ENCODE assay signal across 10 cellular contexts in the genomic region with DNA sequence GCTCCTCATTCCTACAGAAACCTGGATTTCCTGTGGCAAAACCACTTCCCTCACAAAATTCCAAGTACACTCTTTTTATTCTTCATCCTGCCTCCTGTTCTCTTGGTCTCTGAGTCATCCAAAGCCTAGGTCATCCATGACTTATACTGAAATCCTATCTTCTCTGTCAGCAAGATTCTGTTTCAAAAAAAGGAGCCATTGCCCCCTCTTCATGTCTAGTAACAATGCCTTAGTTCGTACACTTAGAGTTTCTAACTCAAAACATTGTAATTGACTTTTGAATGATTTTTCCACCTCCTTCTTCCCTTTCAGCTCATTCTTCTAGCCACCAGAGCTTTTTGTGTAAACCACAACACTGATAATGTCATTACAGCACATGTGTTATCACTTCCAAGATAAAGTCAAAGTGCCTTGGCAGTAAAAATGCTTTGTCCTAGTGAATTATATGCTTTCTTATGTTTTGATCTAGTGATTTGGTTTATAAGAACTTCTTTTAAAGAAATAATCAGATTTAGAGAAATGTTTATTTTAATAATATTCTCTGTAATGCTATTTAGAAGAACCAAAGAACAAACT.
A peak's percentile ranks its signal among the peaks of the same experiment; 100 is the strongest.
DNase-seq lines count a peak whose midpoint lies in the region; ATAC-seq and TF ChIP-seq lines count a peak whose summit lies in the region.
"Had no signal": no experiment of that assay in that cellular context is flagged by ENCODE, and none has a peak within 500 bp of the region (broad histone marks: within the 10 kb centered on the region; RNA-seq: fewer than 3 reads in every experiment).

No MANE protein-coding gene starts in this region.

- no peak overlapping the region for H3K4me3 ChIP-seq in CD8-positive, alpha-beta memory T cell (ENCODE audit: low read length)

- H3K4me3 Mint-ChIP-seq in mesothelial cell of epicardium = no peak overlapping the region
- peak overlapping the region in 3 of 7 donors; percentile 1 to 17 (median 2) for H3K4me3 Mint-ChIP-seq in CD8-positive, alpha-beta memory T cell
- H3K4me3 Mint-ChIP-seq: type B pancreatic cell had no signal

- peak; percentile 67 for DNase-seq in COLO829 (ENCODE audit: low spot score)
- peak; percentile 99 for DNase-seq in HT1080 (ENCODE audit: low read depth)
- peak; percentile 32 for DNase-seq in amniotic stem cell (lab: John Stamatoyannopoulos, UW)
- DNase-seq in kidney tubule cell (ENCODE audit: low spot score) = peak; percentile 87
- no peak for DNase-seq in mesothelial cell of epicardium (ENCODE audit: low spot score in 2 of 2, unreplicated experiment in 2 of 2)
- DNase-seq in CD8-positive, alpha-beta memory T cell = no peak
- DNase-seq: effector memory CD4-positive, alpha-beta T cell had no signal

- H3K9me3 Mint-ChIP-seq in mesothelial cell of epicardium = peaks cover 4% of the 10 kb centered on the region
- no peaks in the 10 kb centered on the region for H3K9me3 Mint-ChIP-seq in CD8-positive, alpha-beta memory T cell
- H3K9me3 Mint-ChIP-seq: type B pancreatic cell had no signal

- no peaks in the 10 kb centered on the region for H3K9me3 ChIP-seq in CD8-positive, alpha-beta memory T cell (ENCODE audit: low read length)

- ATAC-seq in HG02884 (IDR thresholded peaks at IDR 0.05; ENCODE audit: unreplicated experiment) (no peak), GM19324 (IDR thresholded peaks at IDR 0.05; ENCODE audit: low FRiP score, unreplicated experiment) (no peak)

- H3K4me1 ChIP-seq in CD8-positive, alpha-beta memory T cell (ENCODE audit: insufficient read depth, low read length) = no peaks in the 10 kb centered on the region

- no peaks in the 10 kb centered on the region for H3K36me3 Mint-ChIP-seq in mesothelial cell of epicardium
- H3K36me3 Mint-ChIP-seq in CD8-positive, alpha-beta memory T cell = peaks cover 0 to 1% (median 0%) of the 10 kb centered on the region in 3 donors

- H3K4me1 Mint-ChIP-seq in mesothelial cell of epicardium = peaks cover 7% of the 10 kb centered on the region
- peaks cover 12 to 14% (median 13%) of the 10 kb centered on the region in 3 donors for H3K4me1 Mint-ChIP-seq in CD8-positive, alpha-beta memory T cell

- H3K27me3 ChIP-seq in CD8-positive, alpha-beta memory T cell (ENCODE audit: insufficient read depth, low read length, poor library complexity, severe bottlenecking) = no peaks in the 10 kb centered on the region

- H3K27ac Mint-ChIP-seq in mesothelial cell of epicardium = no peak overlapping the region
- peak overlapping the region in 2 of 8 donors; percentile 18 to 47 for H3K27ac Mint-ChIP-seq in CD8-positive, alpha-beta memory T cell
- H3K27ac Mint-ChIP-seq: type B pancreatic cell had no signal

- no peak overlapping the region for H3K27ac ChIP-seq in CD8-positive, alpha-beta memory T cell (ENCODE audit: low read depth, low read length)

- TF ChIP-seq CTCF in mesothelial cell of epicardium (IDR thresholded peaks at IDR 0.05; ENCODE audit: unreplicated experiment) = no peak

- no peaks in the 10 kb centered on the region for H3K36me3 ChIP-seq in CD8-positive, alpha-beta memory T cell (ENCODE audit: insufficient read depth, low read length)

- CTCF ChIA-PET in CD8-positive, alpha-beta memory T cell (lab: Charles Lee) = no interaction called here

- POLR2A ChIA-PET in CD8-positive, alpha-beta memory T cell (lab: Charles Lee) = no interaction called here

- H3K27me3 Mint-ChIP-seq in mesothelial cell of epicardium (ENCODE audit: low read depth) = no peaks in the 10 kb centered on the region
- no peaks in the 10 kb centered on the region for H3K27me3 Mint-ChIP-seq in CD8-positive, alpha-beta memory T cell
- H3K27me3 Mint-ChIP-seq: type B pancreatic cell had no signal

Comparison
In these comparisons a context has a peak if more than half of its experiments do, and no peak if none do; other contexts are left out.
1. DNase-seq: peak in COLO829 (single experiment), HT1080 (single experiment), amniotic stem cell (single experiment) and kidney tubule cell (single experiment); none in mesothelial cell of epicardium (0 of 2) and CD8-positive, alpha-beta memory T cell (0 of 5).